12 cellular contexts compared by ENCODE assay signal in genomic region chr10:133241501-133242205, GRCh38. TPM values are rescaled to one million over a fixed set of nuclear protein-coding genes. Genes with fewer than 3 reads are reported as not detected.
DNase-seq lines count a peak whose midpoint lies in the region; ATAC-seq and TF ChIP-seq lines count a peak whose summit lies in the region.
"Had no signal": no experiment of that assay in that cellular context is flagged by ENCODE, and none has a peak within 500 bp of the region (broad histone marks: within the 10 kb centered on the region; RNA-seq: fewer than 3 reads in every experiment).

No MANE protein-coding gene starts in this region.

- H3K9ac ChIP-seq in PC-3 (ENCODE audit: low read length) = no peak overlapping the region

- peak overlapping the region; percentile 56 for H3K4me3 ChIP-seq in PC-3 (ENCODE audit: low read length)
- peak overlapping the region; percentile 30 for H3K4me3 ChIP-seq in mononuclear cell (ENCODE audit: low read length)

- CTCF ChIA-PET in PC-3 (lab: Charles Lee) = no interaction called here

- no peak overlapping the region for H3K27ac ChIP-seq in PC-3 (ENCODE audit: low read length)
- H3K27ac ChIP-seq: 22Rv1 had no signal

- H4K20me1 ChIP-seq in PC-3 (ENCODE audit: low read length) = no peaks in the 10 kb centered on the region

- no peaks in the 10 kb centered on the region for H3F3A ChIP-seq in PC-3 (ENCODE audit: low read length, unreplicated experiment)

- peaks cover 22% of the 10 kb centered on the region for H3K27me3 ChIP-seq in PC-3 (ENCODE audit: low read length)
- peaks cover 33% of the 10 kb centered on the region for H3K27me3 ChIP-seq in mononuclear cell (ENCODE audit: insufficient read depth, low read length)

- in situ Hi-C loops in G401 (cut with HindIII; ENCODE audit: low sequenced_read_pairs) = no loop called here

- H2AFZ ChIP-seq in PC-3 (ENCODE audit: low read length) = peak overlapping the region; percentile 45; the same call in 1 of the 2 replicates

- no TSS peak for BruUV-seq in PC-3 (replicated peaks; lab: Mats Ljungman, UMichigan)

- no peaks in the 10 kb centered on the region for H3K79me2 ChIP-seq in PC-3 (ENCODE audit: low read length)

- peak overlapping the region; percentile 71 for H3K4me2 ChIP-seq in PC-3 (ENCODE audit: low read length)

- intact Hi-C loops in PC-3 (cut with micrococcal nuclease) = no loop called here

- DNase-seq in DMS53 (lab: John Stamatoyannopoulos, UW) = peak; percentile 46
- DNase-seq in DMS53 treated with DMSO at 0.1 percent for 48 hours (lab: John Stamatoyannopoulos, UW; ENCODE audit: unreplicated experiment) = no peak
- no peak for DNase-seq in PC-3
- no peak for DNase-seq in central memory CD4-positive, alpha-beta T cell
- no peak for DNase-seq in G401 (ENCODE audit: low spot score)
- DNase-seq in activated CD4-positive, alpha-beta T cell treated with anti-CD3 and anti-CD28 coated beads for 4 hours = no peak
- DNase-seq: foreskin fibroblast, small intestine had no signal

- POLR2A ChIA-PET in PC-3 (lab: Charles Lee; ENCODE audit: unreplicated experiment) = no interaction called here

- H3K9me3 ChIP-seq in PC-3 (ENCODE audit: low read length) (no peaks in the 10 kb centered on the region), mononuclear cell (ENCODE audit: low read depth, low read length) (no peaks in the 10 kb centered on the region)

- H3K36me3 ChIP-seq in PC-3 (ENCODE audit: low read depth, low read length) = no peaks in the 10 kb centered on the region

- ATAC-seq in GM19395 (IDR thresholded peaks at IDR 0.05; ENCODE audit: unreplicated experiment) (peak; percentile 65), PC-3 (no peak)

- H3K9me2 ChIP-seq in PC-3 (replicated peaks; ENCODE audit: low read length) = no peaks in the 10 kb centered on the region

- H3K4me1 ChIP-seq in PC-3 (ENCODE audit: insufficient read depth, low read length) (no peaks in the 10 kb centered on the region), mononuclear cell (ENCODE audit: insufficient read depth, low read length) (peaks cover 39% of the 10 kb centered on the region)

- TF ChIP-seq CTCF in PC-3 (conservative IDR thresholded peaks at IDR 0.05; ENCODE audit: low read depth, low read length) = no peak

RNA-seq across cellular contexts. Expression of gene VENTX, which starts 4.0 kb away (rescaled TPM):
- not detected in 2 replicates for total RNA-seq in PC-3 (2014; rRNA removed)
- 2.0 TPM for total RNA-seq in mononuclear cell
- 0.12 TPM in 1 of 2 replicates, not detected in the other for total RNA-seq in G401 (2014; rRNA removed; shearing (Covaris generic))

RNA-seq across cellular contexts. Expression of gene UTF1, which starts 11.6 kb away (rescaled TPM):
- total RNA-seq in PC-3 (2014; rRNA removed) (not detected in 2 replicates), mononuclear cell (not detected)
- total RNA-seq in G401 (2014; rRNA removed; shearing (Covaris generic)) = not detected in 2 replicates
- total RNA-seq: subcutaneous adipose tissue had no signal

RNA-seq across cellular contexts. Expression of gene ADAM8, which starts 35.0 kb away (rescaled TPM):
- total RNA-seq in PC-3 (2014; rRNA removed) = 113 and 147 TPM in 2 replicates
- 84.9 TPM for total RNA-seq in mononuclear cell
- total RNA-seq in G401 (2014; rRNA removed; shearing (Covaris generic)) = 0.68 and 12.7 TPM in 2 replicates
